ENCODE assay signal across 2 cellular contexts in genomic region chr16:86465434-86465833, GRCh38.
TF ChIP-seq lines count a peak whose summit lies in the region.

No MANE protein-coding gene starts in this region.

TF ChIP-seq in HEK293, 187 proteins besides CTCF, POLR2A, EP300 and RAD21:
- peak; percentile 100 for TF ChIP-seq EGR2 (tag by site-specific recombination; IDR thresholded peaks at IDR 0.05; ENCODE audit: low read depth)
- peak; percentile 100 for TF ChIP-seq ZFHX2 (tag by site-specific recombination; conservative IDR thresholded peaks at IDR 0.05)
- no peak for TF ChIP-seq ZNF585B (tag by site-specific recombination; IDR thresholded peaks at IDR 0.05)
- no peak for TF ChIP-seq ZNF146 (tag by site-specific recombination; IDR thresholded peaks at IDR 0.05)
TF ChIP-seq in HEK293: peak in this region for 2.

TF ChIP-seq in IMR-90, 13 proteins besides CTCF, POLR2A, EP300 and RAD21:
- TF ChIP-seq MAFK (IDR thresholded peaks at IDR 0.05; ENCODE audit: low read depth, low read length) (no peak), USF2 (IDR thresholded peaks at IDR 0.05; ENCODE audit: low read depth, low read length) (no peak), MXI1 (IDR thresholded peaks at IDR 0.05; ENCODE audit: borderline replicate concordance, low read depth, low read length) (no peak), RCOR1 (IDR thresholded peaks at IDR 0.05; ENCODE audit: insufficient replicate concordance, low read length) (no peak), CHD1 (IDR thresholded peaks at IDR 0.05; ENCODE audit: low read depth, low read length) (no peak), SMC3 (IDR thresholded peaks at IDR 0.05; ENCODE audit: low read depth, low read length) (no peak), RFX5 (IDR thresholded peaks at IDR 0.05; ENCODE audit: low read depth, low read length) (no peak), MAZ (IDR thresholded peaks at IDR 0.05; ENCODE audit: borderline replicate concordance, low read depth, low read length) (no peak), BHLHE40 (IDR thresholded peaks at IDR 0.05; ENCODE audit: low read depth, low read length) (no peak), ELK1 (IDR thresholded peaks at IDR 0.05; ENCODE audit: borderline replicate concordance, low read depth, low read length) (no peak), CEBPB (IDR thresholded peaks at IDR 0.05; ENCODE audit: low read depth, low read length) (no peak), NFE2L2 (IDR thresholded peaks at IDR 0.05; ENCODE audit: low read depth, low read length) (no peak), FOS (IDR thresholded peaks at IDR 0.05; ENCODE audit: low read depth, low read length) (no peak)
